Comparison of ENCODE assay signal across 21 cellular contexts in the genomic region with DNA sequence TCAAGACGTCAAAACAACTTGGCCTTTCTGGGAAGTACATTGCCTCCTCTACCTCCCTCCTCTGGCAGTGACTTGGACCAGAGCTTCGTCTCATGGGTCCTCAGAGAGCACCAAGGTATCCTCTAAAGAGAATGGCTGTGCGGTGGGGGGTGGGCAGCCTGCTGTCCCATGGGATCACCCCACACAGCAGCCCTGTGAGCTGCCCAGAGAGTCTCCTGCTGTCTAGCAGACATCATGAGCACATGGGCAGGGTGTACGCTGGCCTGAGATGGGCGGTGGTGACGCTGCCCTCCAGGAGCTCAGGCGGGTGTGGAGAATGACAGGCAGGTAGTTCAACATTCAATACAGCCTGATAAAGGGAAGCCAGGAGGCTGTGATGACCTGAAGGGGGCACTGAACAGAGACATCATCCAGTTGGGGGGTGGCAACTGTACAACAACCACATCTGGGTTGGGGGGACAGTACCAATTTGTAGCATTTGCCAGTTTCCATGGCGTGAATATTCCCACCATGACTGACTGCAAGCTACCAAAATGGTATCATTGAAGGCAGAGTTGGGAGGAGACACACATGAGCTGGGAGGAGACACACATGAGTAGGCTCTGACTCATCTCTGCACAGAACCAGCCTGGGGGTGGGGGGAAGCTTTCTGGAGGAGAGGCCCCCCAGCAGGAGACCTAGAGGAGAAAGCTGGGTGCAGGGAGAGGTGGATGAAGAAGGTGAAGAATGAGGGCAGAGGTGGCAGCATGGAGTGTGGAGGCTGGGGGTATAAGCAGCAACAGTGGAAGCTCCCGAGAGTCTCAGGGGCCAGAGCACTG. TPM values are rescaled to one million over a fixed set of nuclear protein-coding genes. Genes with fewer than 3 reads are reported as not detected.
DNase-seq lines count a peak whose midpoint lies in the region; ATAC-seq and TF ChIP-seq lines count a peak whose summit lies in the region.
"Had no signal": no experiment of that assay in that cellular context is flagged by ENCODE, and none has a peak within 500 bp of the region (broad histone marks: within the 10 kb centered on the region; RNA-seq: fewer than 3 reads in every experiment).

No MANE protein-coding gene starts in this region.

- no peak for TF ChIP-seq POLR2A in uterus (IDR thresholded peaks at IDR 0.05)

- H3K23ac ChIP-seq in trophoblast cell (ENCODE audit: low read length), result no peak overlapping the region

- no CpG with 5 or more reads among the region's 9 CpGs for WGBS in trophoblast cell (ENCODE audit: extremely low coverage, insufficient coverage, insufficient read length)

- peaks cover 27 to 34% of the 10 kb centered on the region in 2 donors for H3K27me3 Mint-ChIP-seq in natural killer cell treated with Interleukin-12 subunit alpha and Interleukin-12 subunit beta and Interleukin-15 and Interleukin-18, amount 100 ng/mL, for 72 hours
- H3K27me3 Mint-ChIP-seq in natural killer cell (ENCODE audit: low read depth in 2 of 2), result peaks cover 9 to 41% of the 10 kb centered on the region in 2 donors
- peaks cover 4% of the 10 kb centered on the region for H3K27me3 Mint-ChIP-seq in glutamatergic neuron (ENCODE audit: unreplicated experiment)
- H3K27me3 Mint-ChIP-seq in CD4-positive, alpha-beta T cell, result peaks cover 27% of the 10 kb centered on the region

- ATAC-seq in natural killer cell treated with Interleukin-12 subunit alpha and Interleukin-12 subunit beta and Interleukin-15 and Interleukin-18, amount 100 ng/mL, for 72 hours, result no peak
- no peak for ATAC-seq in natural killer cell
- no peak for ATAC-seq in CD4-positive, alpha-beta T cell (ENCODE audit: poor library complexity)
- ATAC-seq: A549, Right ventricle myocardium inferior had no signal

- H3K14ac ChIP-seq in trophoblast cell (ENCODE audit: low read length), result no peak overlapping the region

- DNase-seq in natural killer cell treated with Interleukin-12 subunit alpha and Interleukin-12 subunit beta and Interleukin-15 and Interleukin-18, amount 100 ng/mL, for 72 hours (ENCODE audit: low spot score), result peak; percentile 54
- no peak for DNase-seq in natural killer cell
- DNase-seq in coronary artery (ENCODE audit: low spot score), result peak; percentile 52
- no peak for DNase-seq in trophoblast cell
- no peak for DNase-seq in GM13977 (ENCODE audit: low spot score)
- DNase-seq in glutamatergic neuron, result no peak
- no peak for DNase-seq in uterus
- DNase-seq in CD4-positive, alpha-beta T cell, result no peak
- DNase-seq: COR-L47, EL, H7, IMR-90, Kasumi-1, MM.1S, NCI-H1105, NCI-H1694, NCI-H510A treated with DMSO at 0.1 percent for 48 hours had no signal

- H3K18ac ChIP-seq in trophoblast cell (ENCODE audit: low read length), result no peak overlapping the region

- H3K36me3 ChIP-seq in trophoblast cell (ENCODE audit: control insufficient read depth in 1 of 2, insufficient read depth in 2 of 2, low read length in 2 of 2) (no peaks in the 10 kb centered on the region), uterus (no peaks in the 10 kb centered on the region)

- no peaks in the 10 kb centered on the region for H3K4me1 Mint-ChIP-seq in natural killer cell treated with Interleukin-12 subunit alpha and Interleukin-12 subunit beta and Interleukin-15 and Interleukin-18, amount 100 ng/mL, for 72 hours (ENCODE audit: low read depth in 2 of 2)
- H3K4me1 Mint-ChIP-seq in natural killer cell, result no peaks in the 10 kb centered on the region
- peaks cover 5% of the 10 kb centered on the region for H3K4me1 Mint-ChIP-seq in glutamatergic neuron (ENCODE audit: low read depth, unreplicated experiment)
- no peaks in the 10 kb centered on the region for H3K4me1 Mint-ChIP-seq in CD4-positive, alpha-beta T cell (ENCODE audit: low read depth)

- intact Hi-C loops in natural killer cell (cut with micrococcal nuclease) (no loop called here), uterus (cut with DNase I; ENCODE audit: low total_unique reads) (no loop called here)
- intact Hi-C loops in CD4-positive, alpha-beta T cell (cut with DNase I, micrococcal nuclease), result no loop called here

- no peak overlapping the region for H4K12ac ChIP-seq in trophoblast cell (ENCODE audit: low read depth, low read length)

- H2BK12ac ChIP-seq in trophoblast cell (ENCODE audit: low read length), result no peak overlapping the region

- no peak overlapping the region for H4K8ac ChIP-seq in trophoblast cell (ENCODE audit: low read depth, low read length)

- CTCF ChIA-PET in CD4-positive, alpha-beta T cell (lab: Charles Lee), result no interaction called here

- POLR2A ChIA-PET in CD4-positive, alpha-beta T cell (lab: Charles Lee), result no interaction called here

- H3K79me2 ChIP-seq in trophoblast cell (ENCODE audit: control insufficient read depth, insufficient read depth, low read length, poor library complexity), result no peaks in the 10 kb centered on the region

- peaks cover 21% of the 10 kb centered on the region for H3K36me3 Mint-ChIP-seq in natural killer cell treated with Interleukin-12 subunit alpha and Interleukin-12 subunit beta and Interleukin-15 and Interleukin-18, amount 100 ng/mL, for 72 hours
- peaks cover 19% of the 10 kb centered on the region for H3K36me3 Mint-ChIP-seq in natural killer cell
- peaks cover 8% of the 10 kb centered on the region for H3K36me3 Mint-ChIP-seq in glutamatergic neuron (ENCODE audit: unreplicated experiment)
- H3K36me3 Mint-ChIP-seq in CD4-positive, alpha-beta T cell (ENCODE audit: low read depth), result no peaks in the 10 kb centered on the region

- no peak overlapping the region for H2AFZ ChIP-seq in trophoblast cell (ENCODE audit: insufficient read depth, low read length, poor library complexity)

- H3K27ac ChIP-seq in coronary artery, result no peak overlapping the region
- no peak overlapping the region for H3K27ac ChIP-seq in trophoblast cell (ENCODE audit: low read depth, low read length)
- no peak overlapping the region for H3K27ac ChIP-seq in uterus
- no peak overlapping the region for H3K27ac ChIP-seq in CD4-positive, alpha-beta T cell (ENCODE audit: low read depth, low read length)
- H3K27ac ChIP-seq: A549, C4-2B had no signal

- no peak overlapping the region for H3K4me2 ChIP-seq in trophoblast cell (ENCODE audit: low read length)
- H3K4me2 ChIP-seq: A549 had no signal

- H3K9ac ChIP-seq in trophoblast cell (ENCODE audit: low read length), result peak overlapping the region; percentile 34

- H3K4ac ChIP-seq in trophoblast cell (ENCODE audit: low read depth, low read length), result no peak overlapping the region

- H3K9me3 ChIP-seq in trophoblast cell (ENCODE audit: insufficient read depth, low read depth, low read length), result peaks cover 4% of the 10 kb centered on the region
- H3K9me3 ChIP-seq in uterus, result no peaks in the 10 kb centered on the region
- H3K9me3 ChIP-seq in CD4-positive, alpha-beta T cell (ENCODE audit: control insufficient read depth, low read length), result peaks cover 10% of the 10 kb centered on the region

- in situ Hi-C loops in GM13977 (cut with MboI; ENCODE audit: low pct_unique_long_range_greater_than_20kb, low sequenced_read_pairs, unreplicated experiment), result no loop called here

- no peak overlapping the region for H2AK5ac ChIP-seq in trophoblast cell (ENCODE audit: low read length)

- H2BK5ac ChIP-seq in trophoblast cell (ENCODE audit: low read depth, low read length, poor library complexity), result no peak overlapping the region

- peaks cover 9% of the 10 kb centered on the region for H3K9me3 Mint-ChIP-seq in natural killer cell treated with Interleukin-12 subunit alpha and Interleukin-12 subunit beta and Interleukin-15 and Interleukin-18, amount 100 ng/mL, for 72 hours
- peaks cover 10 to 17% of the 10 kb centered on the region in 2 donors for H3K9me3 Mint-ChIP-seq in natural killer cell
- peaks cover 5% of the 10 kb centered on the region for H3K9me3 Mint-ChIP-seq in glutamatergic neuron (ENCODE audit: unreplicated experiment)
- H3K9me3 Mint-ChIP-seq in CD4-positive, alpha-beta T cell, result peaks cover 10% of the 10 kb centered on the region

- H3K4me3 ChIP-seq in coronary artery (no peak overlapping the region), trophoblast cell (ENCODE audit: low read depth, low read length) (no peak overlapping the region), uterus (no peak overlapping the region)
- H3K4me3 ChIP-seq: A549 had no signal

- no peaks in the 10 kb centered on the region for H3K27me3 ChIP-seq in trophoblast cell (ENCODE audit: insufficient read depth, low read length)
- H3K27me3 ChIP-seq in uterus, result no peaks in the 10 kb centered on the region
- H3K27me3 ChIP-seq in CD4-positive, alpha-beta T cell (ENCODE audit: control insufficient read depth, insufficient read depth, low read length), result no peaks in the 10 kb centered on the region

- TF ChIP-seq CTCF in natural killer cell (IDR thresholded peaks at IDR 0.05) (no peak), coronary artery (IDR thresholded peaks at IDR 0.05) (no peak), GM13977 (IDR thresholded peaks at IDR 0.05; ENCODE audit: extremely low read depth, insufficient read depth, missing control alignments) (no peak), glutamatergic neuron (IDR thresholded peaks at IDR 0.05; ENCODE audit: partially characterized antibody, unreplicated experiment) (no peak), uterus (IDR thresholded peaks at IDR 0.05) (no peak)
- TF ChIP-seq CTCF in CD4-positive, alpha-beta T cell (IDR thresholded peaks at IDR 0.05), result no peak

- no peak overlapping the region for H3K27ac Mint-ChIP-seq in natural killer cell treated with Interleukin-12 subunit alpha and Interleukin-12 subunit beta and Interleukin-15 and Interleukin-18, amount 100 ng/mL, for 72 hours
- no peak overlapping the region for H3K27ac Mint-ChIP-seq in natural killer cell
- no peak overlapping the region for H3K27ac Mint-ChIP-seq in glutamatergic neuron (ENCODE audit: unreplicated experiment)
- no peak overlapping the region for H3K27ac Mint-ChIP-seq in CD4-positive, alpha-beta T cell

- no peak overlapping the region for H4K91ac ChIP-seq in trophoblast cell (ENCODE audit: low read depth, low read length)

- H3K79me1 ChIP-seq in trophoblast cell (ENCODE audit: low read length), result no peaks in the 10 kb centered on the region

- no peak overlapping the region for H3K4me3 Mint-ChIP-seq in natural killer cell treated with Interleukin-12 subunit alpha and Interleukin-12 subunit beta and Interleukin-15 and Interleukin-18, amount 100 ng/mL, for 72 hours
- H3K4me3 Mint-ChIP-seq in natural killer cell (no peak overlapping the region), glutamatergic neuron (ENCODE audit: unreplicated experiment) (no peak overlapping the region)
- no peak overlapping the region for H3K4me3 Mint-ChIP-seq in CD4-positive, alpha-beta T cell

- H3K4me1 ChIP-seq in trophoblast cell (ENCODE audit: control insufficient read depth in 1 of 2, insufficient read depth in 2 of 2, low read length in 2 of 2) (no peaks in the 10 kb centered on the region), uterus (no peaks in the 10 kb centered on the region)
- H3K4me1 ChIP-seq: A549 had no signal

- H2BK120ac ChIP-seq in trophoblast cell (ENCODE audit: insufficient read depth, low read length, poor library complexity), result no peak overlapping the region

RNA-seq across cellular contexts. Expression of gene C4orf50, which starts 35.9 kb away (rescaled TPM):
- total RNA-seq in natural killer cell treated with Interleukin-12 subunit alpha and Interleukin-12 subunit beta and Interleukin-15 and Interleukin-18, amount 100 ng/mL, for 72 hours, result 1 to 10 TPM in 1 of 2 donors, under 1 TPM in 1; 0.81 to 6.9 TPM
- total RNA-seq in natural killer cell (1 to 10 TPM in 2 of 3 donors, under 1 TPM in 1; 0.63 to 2.7 (median 1.8) TPM), glutamatergic neuron (ENCODE audit: unreplicated experiment) (0.56 TPM), uterus (under 1 TPM in 2 of 4 donors, not detected in 2; under 0.01 to 0.07 TPM)
- polyA plus RNA-seq in trophoblast cell (2013), result not detected in 2 replicates
- total RNA-seq in CD4-positive, alpha-beta T cell, result under 1 TPM; 0.16 to 0.20 TPM
- total RNA-seq: HT1080, IMR-90, Right ventricle myocardium inferior had no signal
- polyA plus RNA-seq: A549, IMR-90 had no signal

Comparison
In these comparisons a context has a peak if more than half of its experiments do, and no peak if none do; other contexts are left out.
1. DNase-seq: peak in natural killer cell treated with Interleukin-12 subunit alpha and Interleukin-12 subunit beta and Interleukin-15 and Interleukin-18, amount 100 ng/mL, for 72 hours (single experiment) and coronary artery (single experiment); none in natural killer cell (single experiment), trophoblast cell (0 of 2), GM13977 (single experiment), glutamatergic neuron (single experiment), uterus (0 of 2) and CD4-positive, alpha-beta T cell (0 of 10).